In genomic region chr9:2288309-2288708, GRCh38 we compare ENCODE assay signal across 22 cellular contexts.
"Had no signal": no experiment of that assay in that cellular context is flagged by ENCODE, and none has a peak within 500 bp of the region (broad histone marks: within the 10 kb centered on the region; RNA-seq: fewer than 3 reads in every experiment).

No MANE protein-coding gene starts in this region.

- ATAC-seq: activated naive CD4-positive, alpha-beta T cell treated with anti-CD3 and anti-CD28 coated beads, Interleukin-2, amount 50 U/mL, for 72 hours; activated T-helper 17 cell treated with anti-CD3 and anti-CD28 coated beads, Interleukin-2, amount 50 U/mL, for 72 hours; left lobe of liver; lower lobe of right lung; naive thymus-derived CD4-positive, alpha-beta T cell had no signal

- H3K36me3 ChIP-seq: lower lobe of right lung, ovary, prostate gland, right atrium auricular region, spleen, tibial artery, uterus had no signal

- DNase-seq: activated CD8-positive, alpha-beta memory T cell treated with anti-CD3 and anti-CD28 coated beads for 24 hours; activated CD8-positive, alpha-beta memory T cell treated with anti-CD3 and anti-CD28 coated beads, Interleukin-2, amount 50 U/mL, for 4 hours; activated T-cell treated with anti-CD3 and anti-CD28 coated beads, Interleukin-2, amount 50 U/mL, for 24 hours; aorta; dermis blood vessel endothelial cell; effector CD8-positive, alpha-beta T cell; foreskin melanocyte; immature natural killer cell; lower lobe of right lung; naive thymus-derived CD4-positive, alpha-beta T cell; ovary; spleen; stimulated activated CD4-positive, alpha-beta T cell treated with anti-CD3 and anti-CD28 coated beads, Interleukin-4, amount 100 ng/mL, for 24 hours; tibial artery; uterus had no signal

- H3K36me3 Mint-ChIP-seq: activated naive CD4-positive, alpha-beta T cell treated with anti-CD3 and anti-CD28 coated beads, Interleukin-2, amount 50 U/mL, for 72 hours; brain; immature natural killer cell; naive thymus-derived CD4-positive, alpha-beta T cell had no signal

- H3K27ac ChIP-seq: lower lobe of right lung, ovary, prostate gland, right atrium auricular region, spleen, tibial artery, uterus had no signal

- H3K4me3 ChIP-seq: lower lobe of right lung, ovary, prostate gland, right atrium auricular region, spleen, tibial artery, uterus had no signal

- H3K4me1 ChIP-seq: lower lobe of right lung, prostate gland, right atrium auricular region, spleen, tibial artery, uterus had no signal

- H3K27me3 ChIP-seq: ovary, right atrium auricular region, spleen, tibial artery, uterus had no signal

- H3K4me1 Mint-ChIP-seq: activated T-helper 17 cell treated with anti-CD3 and anti-CD28 coated beads, Interleukin-2, amount 50 U/mL, for 72 hours; immature natural killer cell; naive thymus-derived CD4-positive, alpha-beta T cell had no signal

- H3K27ac Mint-ChIP-seq: activated naive CD4-positive, alpha-beta T cell treated with anti-CD3 and anti-CD28 coated beads, Interleukin-2, amount 50 U/mL, for 72 hours; activated T-cell treated with anti-CD3 and anti-CD28 coated beads, Interleukin-2, amount 50 U/mL, for 24 hours; activated T-helper 17 cell treated with anti-CD3 and anti-CD28 coated beads, Interleukin-2, amount 50 U/mL, for 72 hours; immature natural killer cell; naive thymus-derived CD4-positive, alpha-beta T cell; stimulated activated naive CD8-positive, alpha-beta T cell treated with anti-CD3 and anti-CD28 coated beads, Interleukin-15, Interleukin-2, amounts not matched to agents 100 ng/mL and 50 ng/mL, for 24 hours had no signal

- H3K9me3 ChIP-seq: lower lobe of right lung, ovary, prostate gland, right atrium auricular region, spleen, tibial artery, uterus had no signal

- H3K9me3 Mint-ChIP-seq: activated naive CD4-positive, alpha-beta T cell treated with anti-CD3 and anti-CD28 coated beads, Interleukin-2, amount 50 U/mL, for 72 hours; activated T-cell treated with anti-CD3 and anti-CD28 coated beads, Interleukin-2, amount 50 U/mL, for 24 hours; activated T-helper 17 cell treated with anti-CD3 and anti-CD28 coated beads, Interleukin-2, amount 50 U/mL, for 72 hours; immature natural killer cell; stimulated activated naive CD8-positive, alpha-beta T cell treated with anti-CD3 and anti-CD28 coated beads, Interleukin-15, Interleukin-2, amounts not matched to agents 100 ng/mL and 50 ng/mL, for 24 hours had no signal

- H3K27me3 Mint-ChIP-seq: brain had no signal

- H3K4me3 Mint-ChIP-seq: activated T-cell treated with anti-CD3 and anti-CD28 coated beads, Interleukin-2, amount 50 U/mL, for 24 hours; activated T-helper 17 cell treated with anti-CD3 and anti-CD28 coated beads, Interleukin-2, amount 50 U/mL, for 72 hours; brain; immature natural killer cell; naive thymus-derived CD4-positive, alpha-beta T cell; stimulated activated naive CD8-positive, alpha-beta T cell treated with anti-CD3 and anti-CD28 coated beads, Interleukin-15, Interleukin-2, amounts not matched to agents 100 ng/mL and 50 ng/mL, for 24 hours had no signal
